9 cellular contexts compared by ENCODE assay signal in genomic region chr11:104343578-104343977, GRCh38.
DNase-seq lines count a peak whose midpoint lies in the region; TF ChIP-seq lines count a peak whose summit lies in the region.
"Had no signal": no experiment of that assay in that cellular context is flagged by ENCODE, and none has a peak within 500 bp of the region (broad histone marks: within the 10 kb centered on the region; RNA-seq: fewer than 3 reads in every experiment).

No MANE protein-coding gene starts in this region.

- no peaks in the 10 kb centered on the region for H3K9me3 ChIP-seq in PC-9 (ENCODE audit: insufficient read depth, low read depth)
- no peaks in the 10 kb centered on the region for H3K9me3 ChIP-seq in liver (ENCODE audit: control insufficient read depth in 4 of 4, low read length in 3 of 4)

- no peaks in the 10 kb centered on the region for H3K36me3 Mint-ChIP-seq in HFFc6 (ENCODE audit: low read depth)

- BruUV-seq in PC-9 (replicated peaks; lab: Mats Ljungman, UMichigan): no TSS peak

- no peak overlapping the region for H3K9ac ChIP-seq in liver (ENCODE audit: low read depth in 1 of 2, low read length in 2 of 2)

- no peaks in the 10 kb centered on the region for H3K4me1 Mint-ChIP-seq in HFFc6 (ENCODE audit: low read depth)

- H3F3A ChIP-seq in PC-9 (ENCODE audit: insufficient read depth, low read depth): no peaks in the 10 kb centered on the region

- DNase-seq in GM13977 (ENCODE audit: low spot score) (no peak), HFFc6 (no peak), PC-9 (no peak), SIG-M5 (lab: John Stamatoyannopoulos, UW) (no peak), AG08395 (ENCODE audit: low spot score) (no peak)
- DNase-seq in activated naive CD4-positive, alpha-beta T cell treated with anti-CD3 and anti-CD28 coated beads, Interleukin-2, amount 50 U/mL, for 16 hours: no peak
- DNase-seq in central memory CD4-positive, alpha-beta T cell: no peak

- H3K27me3 ChIP-seq in PC-9 (ENCODE audit: insufficient read depth, low read depth): no peaks in the 10 kb centered on the region
- no peaks in the 10 kb centered on the region for H3K27me3 ChIP-seq in liver (ENCODE audit: control insufficient read depth in 4 of 4, insufficient read depth in 4 of 4, low read length in 3 of 4)

- no peaks in the 10 kb centered on the region for H3K27me3 Mint-ChIP-seq in HFFc6 (ENCODE audit: insufficient read depth)

- H4K20me1 ChIP-seq in PC-9 (ENCODE audit: insufficient read depth): no peaks in the 10 kb centered on the region

- peaks cover 11% of the 10 kb centered on the region for H3K9me3 Mint-ChIP-seq in HFFc6

- TF ChIP-seq CTCF in GM13977 (IDR thresholded peaks at IDR 0.05; ENCODE audit: extremely low read depth, insufficient read depth, missing control alignments): peak; percentile 4
- TF ChIP-seq CTCF in HFFc6 (IDR thresholded peaks at IDR 0.05): peak; percentile 60
- peak; percentile 63 for TF ChIP-seq CTCF in PC-9 (conservative IDR thresholded peaks at IDR 0.05)
- peak; percentile 20 for TF ChIP-seq CTCF in liver (IDR thresholded peaks at IDR 0.05; ENCODE audit: low read depth, low read length, missing input control)

- no peak overlapping the region for H2AFZ ChIP-seq in PC-9

- CTCF ChIA-PET in PC-9 (lab: Charles Lee): no interaction called here

- H3K4me3 ChIP-seq in PC-9: no peak overlapping the region
- H3K4me3 ChIP-seq in liver (ENCODE audit: low read depth in 1 of 3, low read length in 3 of 3): no peak overlapping the region
- H3K4me3 ChIP-seq: K562 had no signal

- H3K4me3 Mint-ChIP-seq in HFFc6: no peak overlapping the region

- intact Hi-C loops in PC-9 (cut with micrococcal nuclease; ENCODE audit: unreplicated experiment): no loop called here

- no peak overlapping the region for H3K4me2 ChIP-seq in PC-9

- POLR2A ChIA-PET in PC-9 (lab: Charles Lee; ENCODE audit: unreplicated experiment): no interaction called here

- no peaks in the 10 kb centered on the region for H3K79me2 ChIP-seq in PC-9 (ENCODE audit: low read depth)

- H3K4me1 ChIP-seq in PC-9 (replicated peaks; ENCODE audit: insufficient read depth) (no peaks in the 10 kb centered on the region), liver (ENCODE audit: control insufficient read depth in 4 of 4, insufficient read depth in 4 of 4, low read length in 3 of 4) (no peaks in the 10 kb centered on the region)

- H3K27ac Mint-ChIP-seq in HFFc6: no peak overlapping the region

- H3K9me2 ChIP-seq in PC-9 (ENCODE audit: insufficient read depth): no peaks in the 10 kb centered on the region

- H3K27ac ChIP-seq in PC-9: no peak overlapping the region
- H3K27ac ChIP-seq in liver (ENCODE audit: low read depth in 1 of 2, low read length in 2 of 2): no peak overlapping the region

- no peak for TF ChIP-seq RAD21 in liver (IDR thresholded peaks at IDR 0.05)

- in situ Hi-C loops in GM13977 (cut with MboI; ENCODE audit: low pct_unique_long_range_greater_than_20kb, low sequenced_read_pairs, unreplicated experiment): no loop called here

- H3K36me3 ChIP-seq in PC-9 (ENCODE audit: low read depth) (no peaks in the 10 kb centered on the region), liver (ENCODE audit: control insufficient read depth in 4 of 4, insufficient read depth in 3 of 4, low read depth in 1 of 4, low read length in 3 of 4) (no peaks in the 10 kb centered on the region)

- 73% methylated on average over 1 of the region's 1 CpG for WGBS in liver

TF ChIP-seq in liver, 16 proteins besides CTCF, POLR2A, EP300 and RAD21:
- TF ChIP-seq EGR1 (IDR thresholded peaks at IDR 0.05; ENCODE audit: low read depth in 2 of 2) (no peak), RXRA (IDR thresholded peaks at IDR 0.05) (no peak)
TF ChIP-seq in liver: peak in this region for 0.

Comparison
In these comparisons a context has a peak if more than half of its experiments do, and no peak if none do; other contexts are left out.
1. CTCF ChIP-seq: peak in every context shown above with its lines; median percentile 63 in PC-9; 60 in HFFc6; 20 in liver; 4 in GM13977.